ENCODE assay signal across 1 cellular context in the genomic region with DNA sequence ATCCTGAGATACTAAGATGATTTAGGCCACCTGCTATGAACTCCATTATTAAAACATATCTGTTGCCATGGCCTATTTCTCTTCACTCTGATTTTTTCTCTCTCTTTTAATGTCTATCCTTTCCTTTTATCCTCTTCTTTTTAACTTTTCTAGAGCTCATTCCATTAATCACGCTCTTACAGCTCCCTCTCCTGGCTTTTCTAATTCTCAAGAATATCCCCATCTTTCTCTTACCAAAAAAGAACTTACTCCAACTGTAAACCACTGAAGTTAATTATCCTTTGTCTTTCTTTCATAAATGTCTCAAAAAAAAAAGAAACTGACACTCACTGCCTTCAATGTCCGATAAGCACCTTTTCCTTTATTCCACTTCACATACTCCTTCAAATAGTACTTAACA.
TF ChIP-seq lines count a peak whose summit lies in the region.

No MANE protein-coding gene starts in this region.

TF ChIP-seq in GM12878, 131 proteins besides CTCF, POLR2A, EP300 and RAD21:
- TF ChIP-seq, protein P1, sequence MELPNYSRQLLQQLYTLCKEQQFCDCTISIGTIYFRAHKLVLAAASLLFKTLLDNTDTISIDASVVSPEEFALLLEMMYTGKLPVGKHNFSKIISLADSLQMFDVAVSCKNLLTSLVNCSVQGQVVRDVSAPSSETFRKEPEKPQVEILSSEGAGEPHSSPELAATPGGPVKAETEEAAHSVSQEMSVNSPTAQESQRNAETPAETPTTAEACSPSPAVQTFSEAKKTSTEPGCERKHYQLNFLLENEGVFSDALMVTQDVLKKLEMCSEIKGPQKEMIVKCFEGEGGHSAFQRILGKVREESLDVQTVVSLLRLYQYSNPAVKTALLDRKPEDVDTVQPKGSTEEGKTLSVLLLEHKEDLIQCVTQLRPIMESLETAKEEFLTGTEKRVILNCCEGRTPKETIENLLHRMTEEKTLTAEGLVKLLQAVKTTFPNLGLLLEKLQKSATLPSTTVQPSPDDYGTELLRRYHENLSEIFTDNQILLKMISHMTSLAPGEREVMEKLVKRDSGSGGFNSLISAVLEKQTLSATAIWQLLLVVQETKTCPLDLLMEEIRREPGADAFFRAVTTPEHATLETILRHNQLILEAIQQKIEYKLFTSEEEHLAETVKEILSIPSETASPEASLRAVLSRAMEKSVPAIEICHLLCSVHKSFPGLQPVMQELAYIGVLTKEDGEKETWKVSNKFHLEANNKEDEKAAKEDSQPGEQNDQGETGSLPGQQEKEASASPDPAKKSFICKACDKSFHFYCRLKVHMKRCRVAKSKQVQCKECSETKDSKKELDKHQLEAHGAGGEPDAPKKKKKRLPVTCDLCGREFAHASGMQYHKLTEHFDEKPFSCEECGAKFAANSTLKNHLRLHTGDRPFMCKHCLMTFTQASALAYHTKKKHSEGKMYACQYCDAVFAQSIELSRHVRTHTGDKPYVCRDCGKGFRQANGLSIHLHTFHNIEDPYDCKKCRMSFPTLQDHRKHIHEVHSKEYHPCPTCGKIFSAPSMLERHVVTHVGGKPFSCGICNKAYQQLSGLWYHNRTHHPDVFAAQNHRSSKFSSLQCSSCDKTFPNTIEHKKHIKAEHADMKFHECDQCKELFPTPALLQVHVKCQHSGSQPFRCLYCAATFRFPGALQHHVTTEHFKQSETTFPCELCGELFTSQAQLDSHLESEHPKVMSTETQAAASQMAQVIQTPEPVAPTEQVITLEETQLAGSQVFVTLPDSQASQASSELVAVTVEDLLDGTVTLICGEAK (IDR thresholded peaks at IDR 0.05; ENCODE audit: borderline replicate concordance) = no peak
- TF ChIP-seq ZNF207 (IDR thresholded peaks at IDR 0.05; ENCODE audit: borderline replicate concordance) = no peak
- TF ChIP-seq, protein P2, sequence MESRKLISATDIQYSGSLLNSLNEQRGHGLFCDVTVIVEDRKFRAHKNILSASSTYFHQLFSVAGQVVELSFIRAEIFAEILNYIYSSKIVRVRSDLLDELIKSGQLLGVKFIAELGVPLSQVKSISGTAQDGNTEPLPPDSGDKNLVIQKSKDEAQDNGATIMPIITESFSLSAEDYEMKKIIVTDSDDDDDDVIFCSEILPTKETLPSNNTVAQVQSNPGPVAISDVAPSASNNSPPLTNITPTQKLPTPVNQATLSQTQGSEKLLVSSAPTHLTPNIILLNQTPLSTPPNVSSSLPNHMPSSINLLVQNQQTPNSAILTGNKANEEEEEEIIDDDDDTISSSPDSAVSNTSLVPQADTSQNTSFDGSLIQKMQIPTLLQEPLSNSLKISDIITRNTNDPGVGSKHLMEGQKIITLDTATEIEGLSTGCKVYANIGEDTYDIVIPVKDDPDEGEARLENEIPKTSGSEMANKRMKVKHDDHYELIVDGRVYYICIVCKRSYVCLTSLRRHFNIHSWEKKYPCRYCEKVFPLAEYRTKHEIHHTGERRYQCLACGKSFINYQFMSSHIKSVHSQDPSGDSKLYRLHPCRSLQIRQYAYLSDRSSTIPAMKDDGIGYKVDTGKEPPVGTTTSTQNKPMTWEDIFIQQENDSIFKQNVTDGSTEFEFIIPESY (IDR thresholded peaks at IDR 0.05) = no peak
